Comparison of ENCODE assay signal across 2 cellular contexts in the genomic region with DNA sequence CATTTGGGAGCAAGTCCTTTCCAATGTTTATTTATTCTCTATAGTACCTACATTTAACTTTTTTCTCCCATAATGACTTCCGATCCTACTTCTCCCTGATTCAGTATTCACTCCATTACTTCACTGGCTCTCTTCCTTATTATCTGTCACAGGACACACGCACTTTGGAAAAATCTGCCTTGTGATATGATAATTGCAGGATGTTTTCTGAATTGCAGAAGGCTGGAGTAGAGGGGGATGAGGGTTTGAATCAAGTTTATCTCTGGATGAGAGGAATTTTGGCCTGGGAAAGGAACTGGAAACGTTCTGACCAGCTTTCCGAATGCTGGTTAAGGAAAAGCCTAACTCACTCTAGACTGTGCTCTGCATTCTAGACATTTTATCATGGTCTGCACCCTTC.
TF ChIP-seq lines count a peak whose summit lies in the region.

No MANE protein-coding gene starts in this region.

TF ChIP-seq in IMR-90, 13 proteins besides CTCF, POLR2A, EP300 and RAD21:
- TF ChIP-seq NFE2L2 (IDR thresholded peaks at IDR 0.05; ENCODE audit: low read depth, low read length) (no peak), RCOR1 (IDR thresholded peaks at IDR 0.05; ENCODE audit: insufficient replicate concordance, low read length) (no peak), MXI1 (IDR thresholded peaks at IDR 0.05; ENCODE audit: borderline replicate concordance, low read depth, low read length) (no peak), RFX5 (IDR thresholded peaks at IDR 0.05; ENCODE audit: low read depth, low read length) (no peak), CHD1 (IDR thresholded peaks at IDR 0.05; ENCODE audit: low read depth, low read length) (no peak), CEBPB (IDR thresholded peaks at IDR 0.05; ENCODE audit: low read depth, low read length) (no peak), BHLHE40 (IDR thresholded peaks at IDR 0.05; ENCODE audit: low read depth, low read length) (no peak), MAZ (IDR thresholded peaks at IDR 0.05; ENCODE audit: borderline replicate concordance, low read depth, low read length) (no peak), FOS (IDR thresholded peaks at IDR 0.05; ENCODE audit: low read depth, low read length) (no peak), MAFK (IDR thresholded peaks at IDR 0.05; ENCODE audit: low read depth, low read length) (no peak), SMC3 (IDR thresholded peaks at IDR 0.05; ENCODE audit: low read depth, low read length) (no peak)
- TF ChIP-seq, protein P1, sequence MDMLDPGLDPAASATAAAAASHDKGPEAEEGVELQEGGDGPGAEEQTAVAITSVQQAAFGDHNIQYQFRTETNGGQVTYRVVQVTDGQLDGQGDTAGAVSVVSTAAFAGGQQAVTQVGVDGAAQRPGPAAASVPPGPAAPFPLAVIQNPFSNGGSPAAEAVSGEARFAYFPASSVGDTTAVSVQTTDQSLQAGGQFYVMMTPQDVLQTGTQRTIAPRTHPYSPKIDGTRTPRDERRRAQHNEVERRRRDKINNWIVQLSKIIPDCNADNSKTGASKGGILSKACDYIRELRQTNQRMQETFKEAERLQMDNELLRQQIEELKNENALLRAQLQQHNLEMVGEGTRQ (IDR thresholded peaks at IDR 0.05; ENCODE audit: low read depth, low read length) = no peak
- TF ChIP-seq, protein P2, sequence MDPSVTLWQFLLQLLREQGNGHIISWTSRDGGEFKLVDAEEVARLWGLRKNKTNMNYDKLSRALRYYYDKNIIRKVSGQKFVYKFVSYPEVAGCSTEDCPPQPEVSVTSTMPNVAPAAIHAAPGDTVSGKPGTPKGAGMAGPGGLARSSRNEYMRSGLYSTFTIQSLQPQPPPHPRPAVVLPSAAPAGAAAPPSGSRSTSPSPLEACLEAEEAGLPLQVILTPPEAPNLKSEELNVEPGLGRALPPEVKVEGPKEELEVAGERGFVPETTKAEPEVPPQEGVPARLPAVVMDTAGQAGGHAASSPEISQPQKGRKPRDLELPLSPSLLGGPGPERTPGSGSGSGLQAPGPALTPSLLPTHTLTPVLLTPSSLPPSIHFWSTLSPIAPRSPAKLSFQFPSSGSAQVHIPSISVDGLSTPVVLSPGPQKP (IDR thresholded peaks at IDR 0.05; ENCODE audit: borderline replicate concordance, low read depth, low read length) = no peak

TF ChIP-seq in H1, 55 proteins besides CTCF, POLR2A, EP300 and RAD21:
- TF ChIP-seq BACH1 (IDR thresholded peaks at IDR 0.05; ENCODE audit: low read length) = no peak
- TF ChIP-seq SRF (IDR thresholded peaks at IDR 0.05; ENCODE audit: low read depth, low read length) = no peak
- TF ChIP-seq SIN3A (conservative IDR thresholded peaks at IDR 0.05 in 1 of 2, IDR thresholded peaks at IDR 0.05 in 1 of 2; ENCODE audit: low read depth in 1 of 2, low read length in 2 of 2) = no peak
- no peak for TF ChIP-seq CREB1 (IDR thresholded peaks at IDR 0.05)
- no peak for TF ChIP-seq SP4 (IDR thresholded peaks at IDR 0.05; ENCODE audit: low read length)
- no peak for TF ChIP-seq EGR1 (IDR thresholded peaks at IDR 0.05; ENCODE audit: borderline replicate concordance, low read depth, low read length)
- TF ChIP-seq SP1 (IDR thresholded peaks at IDR 0.05; ENCODE audit: low read depth, low read length) = no peak
- TF ChIP-seq BCL11A (IDR thresholded peaks at IDR 0.05; ENCODE audit: low read depth in 2 of 2, low read length in 2 of 2) = no peak
- no peak for TF ChIP-seq CEBPB (IDR thresholded peaks at IDR 0.05; ENCODE audit: low read depth, low read length)
- TF ChIP-seq KDM1A (IDR thresholded peaks at IDR 0.05; ENCODE audit: borderline replicate concordance, low read length) = no peak
- TF ChIP-seq CBX5 (IDR thresholded peaks at IDR 0.05; ENCODE audit: low read depth, low read length) = no peak
- TF ChIP-seq, protein P3, sequence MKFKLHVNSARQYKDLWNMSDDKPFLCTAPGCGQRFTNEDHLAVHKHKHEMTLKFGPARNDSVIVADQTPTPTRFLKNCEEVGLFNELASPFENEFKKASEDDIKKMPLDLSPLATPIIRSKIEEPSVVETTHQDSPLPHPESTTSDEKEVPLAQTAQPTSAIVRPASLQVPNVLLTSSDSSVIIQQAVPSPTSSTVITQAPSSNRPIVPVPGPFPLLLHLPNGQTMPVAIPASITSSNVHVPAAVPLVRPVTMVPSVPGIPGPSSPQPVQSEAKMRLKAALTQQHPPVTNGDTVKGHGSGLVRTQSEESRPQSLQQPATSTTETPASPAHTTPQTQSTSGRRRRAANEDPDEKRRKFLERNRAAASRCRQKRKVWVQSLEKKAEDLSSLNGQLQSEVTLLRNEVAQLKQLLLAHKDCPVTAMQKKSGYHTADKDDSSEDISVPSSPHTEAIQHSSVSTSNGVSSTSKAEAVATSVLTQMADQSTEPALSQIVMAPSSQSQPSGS (IDR thresholded peaks at IDR 0.05; ENCODE audit: low read length) = no peak
- no peak for TF ChIP-seq RFX5 (IDR thresholded peaks at IDR 0.05; ENCODE audit: borderline replicate concordance, low read depth, low read length)
- no peak for TF ChIP-seq CHD2 (IDR thresholded peaks at IDR 0.05; ENCODE audit: low read length)
